In the genomic region with DNA sequence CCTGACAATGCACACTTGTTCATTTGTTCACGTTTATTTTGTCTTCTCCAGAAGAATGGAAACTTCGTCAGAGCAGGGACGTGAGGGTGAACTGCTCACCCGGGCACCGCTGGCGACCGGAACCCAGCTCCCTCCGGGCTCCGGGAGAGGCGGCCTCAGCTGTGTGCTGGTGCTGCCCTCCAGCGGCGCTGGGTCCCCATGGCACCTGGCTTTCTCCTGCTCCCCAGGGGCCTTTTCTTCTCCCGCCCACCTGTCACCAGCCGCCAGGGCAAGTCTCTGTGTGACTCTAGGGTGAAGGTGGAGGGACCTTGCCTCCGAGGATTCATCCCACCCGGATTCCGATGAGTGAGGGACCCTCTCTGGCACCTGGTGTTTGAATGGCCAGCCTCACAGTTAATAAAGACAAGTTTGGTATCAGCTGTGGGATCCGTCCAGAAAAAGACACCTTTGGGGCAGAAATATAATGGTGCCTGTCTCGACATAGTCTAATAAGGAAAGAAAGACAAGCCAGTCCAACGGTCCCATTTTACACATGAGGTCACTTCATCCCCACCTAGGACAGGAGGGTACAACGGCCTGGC, we compare ENCODE assay signal across 8 cellular contexts. TPM values are rescaled to one million over a fixed set of nuclear protein-coding genes. Genes with fewer than 3 reads are reported as not detected.
DNase-seq lines count a peak whose midpoint lies in the region; TF ChIP-seq lines count a peak whose summit lies in the region.

No MANE protein-coding gene starts in this region.

- H3K36me3 ChIP-seq in H7 (replicated peaks; ENCODE audit: control insufficient read depth, insufficient read depth, low read length) (no peaks in the 10 kb centered on the region), osteoblast (ENCODE audit: insufficient read depth, low read length) (no peaks in the 10 kb centered on the region), testis (ENCODE audit: low read depth, missing control alignments) (no peaks in the 10 kb centered on the region)

- DNase-seq in EL = peak; percentile 75
- peak; percentile 96 for DNase-seq in H7
- DNase-seq in M059J (ENCODE audit: low read depth) = peak; percentile 68
- DNase-seq in SK-MEL-5 (ENCODE audit: low read depth, low spot score) = peak; percentile 75
- peak; percentile 86 for DNase-seq in activated naive CD4-positive, alpha-beta T cell treated with anti-CD3 and anti-CD28 coated beads for 36 hours
- peak; percentile 91 for DNase-seq in glutamatergic neuron
- DNase-seq in osteoblast (ENCODE audit: insufficient read length, low spot score, missing footprints) = peak; percentile 97
- DNase-seq in testis = peak; percentile 89

- peaks cover 7% of the 10 kb centered on the region for H3K4me1 Mint-ChIP-seq in activated naive CD4-positive, alpha-beta T cell treated with anti-CD3 and anti-CD28 coated beads for 36 hours (ENCODE audit: low read depth)
- peaks cover 2% of the 10 kb centered on the region for H3K4me1 Mint-ChIP-seq in glutamatergic neuron (ENCODE audit: low read depth, unreplicated experiment)

- no peaks in the 10 kb centered on the region for H3K27me3 Mint-ChIP-seq in activated naive CD4-positive, alpha-beta T cell treated with anti-CD3 and anti-CD28 coated beads for 36 hours (ENCODE audit: low read depth)
- H3K27me3 Mint-ChIP-seq in glutamatergic neuron (ENCODE audit: unreplicated experiment) = peaks cover 4% of the 10 kb centered on the region

- 6% methylated on average over 14 to 21 of the region's 21 CpGs for WGBS in testis, 2 donors

- H3K4me1 ChIP-seq in osteoblast (ENCODE audit: insufficient read depth, low read length) (peaks cover 6% of the 10 kb centered on the region), testis (no peaks in the 10 kb centered on the region)

- H3K27me3 ChIP-seq in H7 (ENCODE audit: control insufficient read depth, insufficient read depth, low read length) (peaks cover 6% of the 10 kb centered on the region), osteoblast (ENCODE audit: insufficient read depth, low read length) (peaks cover 18% of the 10 kb centered on the region), testis (no peaks in the 10 kb centered on the region)

- H3K79me2 ChIP-seq in osteoblast (ENCODE audit: insufficient read depth, low read length) = no peaks in the 10 kb centered on the region

- H3K9me3 ChIP-seq in osteoblast (ENCODE audit: low read depth, low read length) (no peaks in the 10 kb centered on the region), testis (no peaks in the 10 kb centered on the region)

- H3K4me3 Mint-ChIP-seq in activated naive CD4-positive, alpha-beta T cell treated with anti-CD3 and anti-CD28 coated beads for 36 hours = peak overlapping the region; percentile 86
- peak overlapping the region; percentile 94 for H3K4me3 Mint-ChIP-seq in glutamatergic neuron (ENCODE audit: unreplicated experiment)

- H3K27ac ChIP-seq in osteoblast (ENCODE audit: low read depth, low read length) = no peak overlapping the region
- H3K27ac ChIP-seq in testis = peak overlapping the region in 1 of 2 donors; percentile 50

- H3K4me2 ChIP-seq in osteoblast (ENCODE audit: insufficient read depth, low read length) = peak overlapping the region; percentile 100

- peak; percentile 63 for TF ChIP-seq CTCF in glutamatergic neuron (IDR thresholded peaks at IDR 0.05; ENCODE audit: partially characterized antibody, unreplicated experiment)
- TF ChIP-seq CTCF in osteoblast (IDR thresholded peaks at IDR 0.05; ENCODE audit: extremely low read depth, low read depth, low read length) = peak; percentile 87
- TF ChIP-seq CTCF in testis (IDR thresholded peaks at IDR 0.05) = peak; percentile 79 to 90 (median 89)

- CTCF ChIA-PET in activated naive CD4-positive, alpha-beta T cell treated with anti-CD3 and anti-CD28 coated beads for 36 hours (lab: Charles Lee) = interaction anchor here (0.6 to 3.3 kb wide), 55 partner anchors 11 to 777 kb away, joined by 3 to 42 read pairs (median 4); a partner anchor contains a TSS

- H2AFZ ChIP-seq in osteoblast (ENCODE audit: low read length) = peak overlapping the region; percentile 97

- peaks cover 3% of the 10 kb centered on the region for H4K20me1 ChIP-seq in osteoblast (ENCODE audit: insufficient read depth, low read length)

- in situ Hi-C loops in SK-MEL-5 (cut with HindIII; ENCODE audit: low pct_unique_long_range_greater_than_20kb, low sequenced_read_pairs) = no loop called here

- TF ChIP-seq POLR2A in testis (IDR thresholded peaks at IDR 0.05) = no peak

- intact Hi-C loops in activated naive CD4-positive, alpha-beta T cell treated with anti-CD3 and anti-CD28 coated beads for 36 hours (cut with micrococcal nuclease) = loop anchor here (1.0 to 10.0 kb wide), 9 partner anchors 35 to 657 kb away; a partner anchor contains a TSS
- intact Hi-C loops in testis (cut with DNase I; ENCODE audit: low total_unique reads) = loop anchor here (10.0 kb wide), 1 partner anchor 397 kb away; no protein-coding TSS in a partner anchor

- no peaks in the 10 kb centered on the region for H3K36me3 Mint-ChIP-seq in activated naive CD4-positive, alpha-beta T cell treated with anti-CD3 and anti-CD28 coated beads for 36 hours (ENCODE audit: low read depth)
- no peaks in the 10 kb centered on the region for H3K36me3 Mint-ChIP-seq in glutamatergic neuron (ENCODE audit: unreplicated experiment)

- H3K4me3 ChIP-seq in H7 (ENCODE audit: insufficient read depth, low read depth, low read length) (peak overlapping the region; percentile 40), osteoblast (ENCODE audit: insufficient read depth, low read length) (peak overlapping the region; percentile 80), testis (peak overlapping the region; percentile 36 to 58)

- peak overlapping the region; percentile 50 for H3K27ac Mint-ChIP-seq in activated naive CD4-positive, alpha-beta T cell treated with anti-CD3 and anti-CD28 coated beads for 36 hours
- H3K27ac Mint-ChIP-seq in glutamatergic neuron (ENCODE audit: unreplicated experiment) = peak overlapping the region; percentile 16

- H3K9me3 Mint-ChIP-seq in activated naive CD4-positive, alpha-beta T cell treated with anti-CD3 and anti-CD28 coated beads for 36 hours = no peaks in the 10 kb centered on the region
- H3K9me3 Mint-ChIP-seq in glutamatergic neuron (ENCODE audit: unreplicated experiment) = peaks cover 2% of the 10 kb centered on the region

RNA-seq across cellular contexts. Expression of a gene that starts 32.9 kb away (rescaled TPM):
- 3.9 and 5.8 TPM in 2 replicates for total RNA-seq in H7 (2014; rRNA removed; shearing (Covaris generic))
- total RNA-seq in M059J (2014; rRNA removed; shearing (Covaris generic)) = 10.2 and 11.0 TPM in 2 replicates
- total RNA-seq in SK-MEL-5 (2014; rRNA removed; shearing (Covaris generic)) = 2.2 and 2.5 TPM in 2 replicates
- 16.3 and 18.4 TPM in 2 replicates for polyA plus RNA-seq in SK-MEL-5 (2015; cell fraction: cytosol; rRNA removed)
- polyA plus RNA-seq in SK-MEL-5 (2015; cell fraction: nucleus; rRNA removed) = 3.5 and 4.0 TPM in 2 replicates
- total RNA-seq in activated naive CD4-positive, alpha-beta T cell treated with anti-CD3 and anti-CD28 coated beads for 36 hours = 1 to 10 TPM; 5.6 to 6.5 TPM
- total RNA-seq in glutamatergic neuron (ENCODE audit: unreplicated experiment) = 20.9 TPM
- total RNA-seq in osteoblast = 10.6 and 12.3 TPM in 2 replicates
- 10 to 100 TPM; 12.9 to 15.7 TPM for total RNA-seq in testis
- 10.4 TPM for polyA plus RNA-seq in testis (ENCODE audit: insufficient read depth, low read depth, low replicate concordance)
